ENCODE assay signal across 24 cellular contexts in the genomic region with DNA sequence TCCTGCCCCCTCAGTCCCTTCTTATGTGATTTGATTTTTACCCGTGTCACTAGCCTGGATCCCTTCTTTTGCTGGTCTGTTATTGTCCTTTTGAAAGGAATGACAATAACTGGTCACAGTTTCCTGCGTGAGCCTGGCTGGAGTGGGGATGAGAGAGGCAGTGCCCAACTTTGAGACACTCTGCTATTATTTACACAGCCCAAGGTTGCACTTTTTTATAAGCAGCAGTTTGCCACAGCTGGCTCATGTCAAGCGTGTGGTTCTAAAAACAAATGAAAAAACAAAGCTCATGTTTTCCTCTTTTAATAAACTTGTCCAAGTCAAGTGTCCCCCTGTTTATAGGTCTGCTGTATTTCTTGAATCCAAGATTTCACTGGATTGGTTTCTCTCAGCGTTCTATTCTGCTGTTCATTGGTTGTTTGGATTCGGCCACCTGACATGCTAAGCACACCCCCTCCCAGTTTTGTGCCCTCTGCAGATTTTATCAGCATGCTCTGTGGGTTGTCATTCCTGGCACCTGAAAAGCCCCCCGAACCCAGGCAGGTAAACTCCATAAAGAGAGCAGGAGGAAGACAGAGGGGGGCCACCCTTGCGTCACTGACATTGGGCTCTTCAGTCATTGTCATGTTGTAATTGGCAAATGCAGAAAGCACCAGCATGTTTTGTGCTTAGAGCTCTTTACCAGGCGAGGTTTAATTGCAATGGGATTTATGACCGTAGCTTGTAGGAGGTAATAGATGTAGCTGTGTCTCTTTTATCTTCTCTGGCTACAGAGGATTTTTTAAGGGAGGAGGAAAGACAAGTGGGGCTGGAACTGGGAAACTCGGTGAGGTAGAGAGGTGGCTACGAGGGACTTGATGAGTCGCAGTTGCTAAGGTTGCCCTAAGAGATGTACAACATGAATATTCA.
"Had no signal": no experiment of that assay in that cellular context is flagged by ENCODE, and none has a peak within 500 bp of the region (broad histone marks: within the 10 kb centered on the region; RNA-seq: fewer than 3 reads in every experiment).

No MANE protein-coding gene starts in this region.

- H3K4me3 Mint-ChIP-seq: activated naive CD4-positive, alpha-beta T cell treated with anti-CD3 and anti-CD28 coated beads, Interleukin-2, amount 50 U/mL, for 24 hours; mesothelial cell of epicardium; nephron progenitor cell; stimulated activated naive CD8-positive, alpha-beta T cell treated with anti-CD3 and anti-CD28 coated beads, Interleukin-15, amount 100 ng/mL, for 72 hours had no signal

- H3K27me3 ChIP-seq: ascending aorta, right lobe of liver had no signal

- H3K36me3 ChIP-seq: ascending aorta, prostate gland, right lobe of liver, suprapubic skin, WERI-Rb-1 had no signal

- DNase-seq: activated CD4-positive, alpha-beta T cell treated with anti-CD3 and anti-CD28 coated beads for 1 hour; activated CD8-positive, alpha-beta memory T cell treated with anti-CD3 and anti-CD28 coated beads for 24 hours; activated CD8-positive, alpha-beta memory T cell treated with anti-CD3 and anti-CD28 coated beads, Interleukin-2, amount 50 U/mL, for 48 hours; activated gamma-delta T cell; foreskin melanocyte; glutamatergic neuron; hypothalamus; islet precursor cell; nephron progenitor cell; right lobe of liver; small intestine; stimulated activated CD4-positive, alpha-beta T cell treated with anti-CD3 and anti-CD28 coated beads, Interleukin-15, amount 100 ng/mL, for 24 hours; stimulated activated CD4-positive, alpha-beta T cell treated with anti-CD3 and anti-CD28 coated beads, Interleukin-2, amount 100 ng/mL, for 48 hours; stimulated activated naive CD8-positive, alpha-beta T cell treated with anti-CD3 and anti-CD28 coated beads, Interleukin-15, amount 100 ng/mL, for 72 hours; trophoblast cell; WERI-Rb-1 had no signal

- H3K4me1 ChIP-seq: ascending aorta, prostate gland, right lobe of liver had no signal

- H3K36me3 Mint-ChIP-seq: activated naive CD4-positive, alpha-beta T cell treated with anti-CD3 and anti-CD28 coated beads, Interleukin-2, amount 50 U/mL, for 24 hours; mesothelial cell of epicardium had no signal

- H3K27ac ChIP-seq: ascending aorta, coronary artery, prostate gland, right lobe of liver, suprapubic skin, WERI-Rb-1 had no signal

- H3K4me3 ChIP-seq: ascending aorta, coronary artery, lung, prostate gland, right lobe of liver, suprapubic skin had no signal

- ATAC-seq: left lobe of liver; right lobe of liver; stimulated activated naive CD8-positive, alpha-beta T cell treated with anti-CD3 and anti-CD28 coated beads, Interleukin-15, amount 100 ng/mL, for 72 hours had no signal

- H3K9me3 ChIP-seq: ascending aorta, prostate gland, right lobe of liver, suprapubic skin had no signal

- H3K27ac Mint-ChIP-seq: activated naive CD4-positive, alpha-beta T cell treated with anti-CD3 and anti-CD28 coated beads, Interleukin-2, amount 50 U/mL, for 24 hours; mesothelial cell of epicardium; nephron progenitor cell; stimulated activated naive CD8-positive, alpha-beta T cell treated with anti-CD3 and anti-CD28 coated beads, Interleukin-15, amount 100 ng/mL, for 72 hours had no signal

- H3K9me3 Mint-ChIP-seq: activated naive CD4-positive, alpha-beta T cell treated with anti-CD3 and anti-CD28 coated beads, Interleukin-2, amount 50 U/mL, for 24 hours; mesothelial cell of epicardium; nephron progenitor cell had no signal
